ENCODE assay signal across 8 cellular contexts in the genomic region with DNA sequence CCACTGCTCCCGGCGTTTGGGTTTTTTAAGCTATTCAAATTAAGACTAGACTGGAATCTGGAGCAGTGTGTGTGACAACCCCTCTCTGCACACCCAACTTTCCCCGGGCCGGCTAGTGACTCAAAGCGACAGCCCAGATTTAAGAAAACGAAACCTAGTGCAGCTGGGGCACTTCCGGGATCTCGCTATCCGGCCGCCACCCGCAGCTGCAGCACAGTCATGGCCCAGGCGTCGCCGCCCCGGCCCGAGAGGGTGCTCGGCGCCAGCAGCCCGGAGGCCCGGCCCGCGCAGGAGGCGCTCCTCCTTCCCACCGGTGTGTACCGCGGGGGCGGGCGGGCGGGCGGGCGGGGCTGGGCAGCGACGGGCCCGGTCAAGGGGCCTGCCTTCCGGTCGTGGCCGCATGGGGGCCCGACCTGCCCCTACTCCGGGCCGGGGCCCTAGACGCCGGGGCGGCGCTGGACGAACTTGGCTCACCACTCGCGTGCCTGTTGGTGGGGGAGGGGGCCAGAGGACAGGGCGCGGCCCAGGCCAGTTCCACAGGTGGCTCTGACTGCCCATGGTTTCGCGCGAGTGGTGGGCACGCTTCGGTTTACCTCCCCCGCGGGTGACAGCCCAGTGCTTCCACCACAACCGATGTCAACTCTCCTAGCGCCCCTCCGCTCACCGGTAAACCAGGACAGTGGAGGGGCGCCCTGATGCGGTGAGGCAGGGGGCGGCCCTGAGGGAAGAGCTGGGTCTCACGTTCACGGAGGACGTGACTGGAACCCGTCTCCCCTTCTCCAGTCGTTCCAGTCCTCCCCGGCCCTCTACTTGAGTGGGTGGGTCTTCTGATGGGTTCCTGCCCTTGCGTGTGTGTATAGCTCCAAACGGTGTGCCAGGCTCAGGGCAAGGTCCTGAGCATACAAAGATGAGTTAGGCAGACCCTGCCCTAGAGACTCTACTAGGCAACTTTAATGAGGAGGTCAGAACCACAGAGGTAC. TPM values are rescaled to one million over a fixed set of nuclear protein-coding genes. Genes with fewer than 3 reads are reported as not detected.
A peak's percentile ranks its signal among the peaks of the same experiment; 100 is the strongest.
DNase-seq lines count a peak whose midpoint lies in the region; ATAC-seq and TF ChIP-seq lines count a peak whose summit lies in the region.

PHF11 (plus strand) TSS at position 171 of the 980 bp plus-strand sequence; CDS start at position 220, 49 bp downstream.

- TF ChIP-seq CTCF in endothelial cell (IDR thresholded peaks at IDR 0.05; ENCODE audit: unreplicated experiment) (peak; percentile 18), mesothelial cell of epicardium (IDR thresholded peaks at IDR 0.05; ENCODE audit: unreplicated experiment) (no peak)

- H3K4me3 Mint-ChIP-seq in endothelial cell (ENCODE audit: unreplicated experiment): peak within 1 kb of the TSS; percentile 91
- H3K4me3 Mint-ChIP-seq in mesothelial cell of epicardium: peak within 1 kb of the TSS; percentile 90

- H3K4me1 Mint-ChIP-seq in endothelial cell (ENCODE audit: unreplicated experiment): peaks cover 6% of the 10 kb centered on the region
- peaks cover 5% of the 10 kb centered on the region for H3K4me1 Mint-ChIP-seq in mesothelial cell of epicardium

- peak; percentile 66 for ATAC-seq in HG02970 (IDR thresholded peaks at IDR 0.05; ENCODE audit: low FRiP score, unreplicated experiment)

- H3K9me3 Mint-ChIP-seq in endothelial cell (ENCODE audit: unreplicated experiment) (no peaks in the 10 kb centered on the region), mesothelial cell of epicardium (no peaks in the 10 kb centered on the region)

- H3K27ac Mint-ChIP-seq in endothelial cell (ENCODE audit: unreplicated experiment) (peak within 1 kb of the TSS; percentile 64), mesothelial cell of epicardium (peak within 1 kb of the TSS; percentile 97)

- DNase-seq in NCI-H2196 (lab: John Stamatoyannopoulos, UW; ENCODE audit: unreplicated experiment) (peak; percentile 17), NCI-H2196 treated with DMSO at 0.1 percent for 48 hours (lab: John Stamatoyannopoulos, UW; ENCODE audit: unreplicated experiment) (no peak), NOMO-1 (lab: John Stamatoyannopoulos, UW; ENCODE audit: unreplicated experiment in 2 of 2) (peak; percentile 61 to 81), endothelial cell (ENCODE audit: low spot score) (peak; percentile 53), mesothelial cell of epicardium (ENCODE audit: low spot score in 2 of 2, unreplicated experiment in 2 of 2) (peak; percentile 57 to 72)
- DNase-seq in activated CD8-positive, alpha-beta memory T cell treated with anti-CD3 and anti-CD28 coated beads, Interleukin-2, amount 50 U/mL, for 48 hours: peak; percentile 91
- peak; percentile 73 to 79 for DNase-seq in stimulated activated CD8-positive, alpha-beta memory T cell treated with anti-CD3 and anti-CD28 coated beads, Interleukin-2, amount 100 ng/mL, for 1 hour (ENCODE audit: low read depth in 2 of 2)

- H3K27me3 Mint-ChIP-seq in endothelial cell (ENCODE audit: unreplicated experiment) (peaks cover 4% of the 10 kb centered on the region), mesothelial cell of epicardium (ENCODE audit: low read depth) (no peaks in the 10 kb centered on the region)

- H3K36me3 Mint-ChIP-seq in endothelial cell (ENCODE audit: low read depth, unreplicated experiment) (peaks cover 3% of the 10 kb centered on the region), mesothelial cell of epicardium (peaks cover 4% of the 10 kb centered on the region)

RNA-seq across cellular contexts. Expression of gene PHF11, which starts in this region (rescaled TPM):
- 16.4 TPM for total RNA-seq in endothelial cell (ENCODE audit: unreplicated experiment)
- total RNA-seq in mesothelial cell of epicardium: 32.4 to 36.0 TPM (median 33.3 TPM) in 3 replicates
